30 cellular contexts compared by ENCODE assay signal in genomic region chrX:70497026-70497425, GRCh38.
"Had no signal": no experiment of that assay in that cellular context is flagged by ENCODE, and none has a peak within 500 bp of the region (broad histone marks: within the 10 kb centered on the region; RNA-seq: fewer than 3 reads in every experiment).

No MANE protein-coding gene starts in this region.

- H3K4me3 ChIP-seq: esophagus squamous epithelium had no signal

- ATAC-seq: activated CD4-positive, CD25-positive, alpha-beta regulatory T cell treated with anti-CD3 and anti-CD28 coated beads, Interleukin-2, amount 50 U/mL, for 24 hours; activated CD8-positive, alpha-beta T cell treated with anti-CD3 and anti-CD28 coated beads for 36 hours; activated T-cell treated with anti-CD3 and anti-CD28 coated beads, Interleukin-2, amount 50 U/mL, for 4 hours; activated T-helper 17 cell treated with anti-CD3 and anti-CD28 coated beads, Interleukin-2, amount 50 U/mL, for 72 hours; T-helper 17 cell had no signal

- H3K27ac Mint-ChIP-seq: activated B cell treated with CpG ODN at 0.5 μM for 24 hours; activated CD8-positive, alpha-beta T cell treated with anti-CD3 and anti-CD28 coated beads for 36 hours; activated naive CD8-positive, alpha-beta T cell; activated T-helper 17 cell treated with anti-CD3 and anti-CD28 coated beads, Interleukin-2, amount 50 U/mL, for 72 hours; T-helper 17 cell; T-helper 2 cell treated with Interferon-gamma antibody and Interleukin-4, amounts not matched to agents 5 μg/mL and 100 μg/mL, for 36 hours had no signal

- H3K27me3 Mint-ChIP-seq: activated B cell treated with CpG ODN at 0.5 μM for 24 hours; activated CD8-positive, alpha-beta T cell treated with anti-CD3 and anti-CD28 coated beads for 36 hours; activated naive CD8-positive, alpha-beta T cell; activated T-helper 17 cell treated with anti-CD3 and anti-CD28 coated beads, Interleukin-2, amount 50 U/mL, for 72 hours; T-helper 17 cell had no signal

- H3K4me1 Mint-ChIP-seq: activated B cell treated with CpG ODN at 0.5 μM for 24 hours, T-helper 17 cell had no signal

- H3K27ac ChIP-seq: brain microvascular endothelial cell, epithelial cell of prostate, esophagus squamous epithelium, WERI-Rb-1 had no signal

- H3K36me3 ChIP-seq: brain microvascular endothelial cell had no signal

- H3K9me3 ChIP-seq: esophagus squamous epithelium had no signal

- H3K4me1 ChIP-seq: esophagus squamous epithelium had no signal

- H3K9me3 Mint-ChIP-seq: activated B cell treated with CpG ODN at 0.5 μM for 24 hours; activated CD8-positive, alpha-beta T cell treated with anti-CD3 and anti-CD28 coated beads for 36 hours; activated T-cell treated with anti-CD3 and anti-CD28 coated beads, Interleukin-2, amount 50 U/mL, for 4 hours; activated T-helper 17 cell treated with anti-CD3 and anti-CD28 coated beads, Interleukin-2, amount 50 U/mL, for 72 hours; T-helper 2 cell treated with Interferon-gamma antibody and Interleukin-4, amounts not matched to agents 5 μg/mL and 100 μg/mL, for 36 hours had no signal

- H3K4me3 Mint-ChIP-seq: activated B cell treated with CpG ODN at 0.5 μM for 24 hours; activated CD8-positive, alpha-beta T cell treated with anti-CD3 and anti-CD28 coated beads for 36 hours; activated naive CD8-positive, alpha-beta T cell; activated T-cell treated with anti-CD3 and anti-CD28 coated beads, Interleukin-2, amount 50 U/mL, for 4 hours; activated T-helper 17 cell treated with anti-CD3 and anti-CD28 coated beads, Interleukin-2, amount 50 U/mL, for 72 hours; T-helper 17 cell; T-helper 2 cell treated with Interferon-gamma antibody and Interleukin-4, amounts not matched to agents 5 μg/mL and 100 μg/mL, for 36 hours had no signal

- DNase-seq: activated B cell treated with CpG ODN at 0.5 μM for 24 hours; activated CD4-positive, alpha-beta T cell treated with anti-CD3 and anti-CD28 coated beads for 48 hours; activated CD4-positive, alpha-beta T cell treated with anti-CD3 and anti-CD28 coated beads, Interleukin-2, amount 50 U/mL, for 1 hour; activated CD4-positive, alpha-beta T cell treated with anti-CD3 and anti-CD28 coated beads, Interleukin-2, amount 50 U/mL, for 48 hours; activated CD8-positive, alpha-beta memory T cell treated with anti-CD3 and anti-CD28 coated beads for 24 hours; activated CD8-positive, alpha-beta T cell treated with anti-CD3 and anti-CD28 coated beads for 36 hours; activated effector memory CD4-positive, alpha-beta T cell treated with Interleukin-2 at 50 U/mL for 16 hours; activated gamma-delta T cell treated with Interleukin-2 at 50 U/mL for 16 hours; activated naive CD4-positive, alpha-beta T cell treated with anti-CD3 and anti-CD28 coated beads, Interleukin-2, amount 50 U/mL, for 16 hours; activated naive CD4-positive, alpha-beta T cell treated with Interleukin-2 at 50 U/mL for 16 hours; activated T-cell treated with anti-CD3 and anti-CD28 coated beads, Interleukin-2, amount 50 U/mL, for 4 hours; amniotic stem cell; anterior cingulate cortex; brain microvascular endothelial cell; caudate nucleus; cortex of kidney; dermis blood vessel endothelial cell; effector CD8-positive, alpha-beta T cell; esophagus squamous epithelium; foreskin melanocyte; head of caudate nucleus; T-helper 1 cell; T-helper 17 cell; T1000; WERI-Rb-1 had no signal

- H3K27me3 ChIP-seq: brain microvascular endothelial cell, esophagus squamous epithelium had no signal
